Comparison of ENCODE assay signal across 7 cellular contexts in genomic region chr7:137169282-137169698, GRCh38.
DNase-seq lines count a peak whose midpoint lies in the region; FAIRE-seq and TF ChIP-seq lines count a peak whose summit lies in the region.

No MANE protein-coding gene starts in this region.

- H3K36me3 ChIP-seq in bronchial epithelial cell (ENCODE audit: control insufficient read depth, insufficient read depth, low read length): no peaks in the 10 kb centered on the region

- H3K27me3 ChIP-seq in bronchial epithelial cell (ENCODE audit: control insufficient read depth, insufficient read depth, low read length): no peaks in the 10 kb centered on the region

- DNase-seq in HCEC 1CT (peak; percentile 65), NCI-H524 treated with DMSO at 0.1 percent for 48 hours (lab: John Stamatoyannopoulos, UW) (peak; percentile 84), bronchial epithelial cell (ENCODE audit: low read depth) (peak; percentile 69), kidney glomerular epithelial cell (lab: John Stamatoyannopoulos, UW) (peak; percentile 16), ureter (ENCODE audit: low spot score) (peak; percentile 52), T-helper 1 cell (no peak)
- no peak for DNase-seq in effector CD4-positive, alpha-beta T cell

- no peak overlapping the region for H3K4me3 ChIP-seq in bronchial epithelial cell (ENCODE audit: low read depth, low read length)

- TF ChIP-seq CTCF in bronchial epithelial cell (IDR thresholded peaks at IDR 0.05; ENCODE audit: insufficient read depth, low read length, severe bottlenecking): peak; percentile 79

- peak; percentile 50 for FAIRE-seq in bronchial epithelial cell (lab: Jason Lieb, UNC)

Comparison
In these comparisons a context has a peak if more than half of its experiments do, and no peak if none do; other contexts are left out.
1. DNase-seq: peak in HCEC 1CT (single experiment), NCI-H524 treated with DMSO at 0.1 percent for 48 hours (single experiment), bronchial epithelial cell (single experiment), kidney glomerular epithelial cell (single experiment) and ureter (single experiment); none in effector CD4-positive, alpha-beta T cell (single experiment) and T-helper 1 cell (0 of 5).